ENCODE assay signal across 1 cellular context in the genomic region with DNA sequence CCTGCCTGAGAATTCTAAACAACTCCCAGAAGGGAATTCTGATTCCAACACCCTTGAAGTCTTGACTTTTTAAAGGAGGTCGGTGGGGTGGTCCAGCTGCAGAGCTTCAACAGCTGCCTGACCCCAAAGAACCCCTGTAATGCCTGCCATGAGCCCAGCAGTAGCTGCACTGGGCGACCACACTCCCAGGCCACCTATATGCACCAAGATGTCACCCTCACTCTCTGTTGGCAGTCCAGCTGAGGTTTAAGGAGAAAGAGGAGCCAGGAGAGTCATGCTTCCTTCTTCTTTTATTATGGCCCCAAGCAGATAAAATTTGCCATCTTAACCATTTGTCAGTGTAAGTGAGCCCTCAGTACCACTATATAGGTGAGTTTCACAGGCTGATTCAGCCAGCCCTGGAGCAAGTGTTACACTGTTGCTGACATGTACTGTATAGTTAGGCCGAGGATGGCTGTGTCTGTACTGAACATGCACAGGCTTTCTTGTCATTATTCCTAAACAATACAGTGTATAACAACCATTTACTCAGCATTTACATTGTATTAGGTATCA.
TF ChIP-seq lines count a peak whose summit lies in the region.

No MANE protein-coding gene starts in this region.

TF ChIP-seq in HEK293, 187 proteins besides CTCF, POLR2A, EP300 and RAD21 (continued from another document):
- TF ChIP-seq, protein P1, sequence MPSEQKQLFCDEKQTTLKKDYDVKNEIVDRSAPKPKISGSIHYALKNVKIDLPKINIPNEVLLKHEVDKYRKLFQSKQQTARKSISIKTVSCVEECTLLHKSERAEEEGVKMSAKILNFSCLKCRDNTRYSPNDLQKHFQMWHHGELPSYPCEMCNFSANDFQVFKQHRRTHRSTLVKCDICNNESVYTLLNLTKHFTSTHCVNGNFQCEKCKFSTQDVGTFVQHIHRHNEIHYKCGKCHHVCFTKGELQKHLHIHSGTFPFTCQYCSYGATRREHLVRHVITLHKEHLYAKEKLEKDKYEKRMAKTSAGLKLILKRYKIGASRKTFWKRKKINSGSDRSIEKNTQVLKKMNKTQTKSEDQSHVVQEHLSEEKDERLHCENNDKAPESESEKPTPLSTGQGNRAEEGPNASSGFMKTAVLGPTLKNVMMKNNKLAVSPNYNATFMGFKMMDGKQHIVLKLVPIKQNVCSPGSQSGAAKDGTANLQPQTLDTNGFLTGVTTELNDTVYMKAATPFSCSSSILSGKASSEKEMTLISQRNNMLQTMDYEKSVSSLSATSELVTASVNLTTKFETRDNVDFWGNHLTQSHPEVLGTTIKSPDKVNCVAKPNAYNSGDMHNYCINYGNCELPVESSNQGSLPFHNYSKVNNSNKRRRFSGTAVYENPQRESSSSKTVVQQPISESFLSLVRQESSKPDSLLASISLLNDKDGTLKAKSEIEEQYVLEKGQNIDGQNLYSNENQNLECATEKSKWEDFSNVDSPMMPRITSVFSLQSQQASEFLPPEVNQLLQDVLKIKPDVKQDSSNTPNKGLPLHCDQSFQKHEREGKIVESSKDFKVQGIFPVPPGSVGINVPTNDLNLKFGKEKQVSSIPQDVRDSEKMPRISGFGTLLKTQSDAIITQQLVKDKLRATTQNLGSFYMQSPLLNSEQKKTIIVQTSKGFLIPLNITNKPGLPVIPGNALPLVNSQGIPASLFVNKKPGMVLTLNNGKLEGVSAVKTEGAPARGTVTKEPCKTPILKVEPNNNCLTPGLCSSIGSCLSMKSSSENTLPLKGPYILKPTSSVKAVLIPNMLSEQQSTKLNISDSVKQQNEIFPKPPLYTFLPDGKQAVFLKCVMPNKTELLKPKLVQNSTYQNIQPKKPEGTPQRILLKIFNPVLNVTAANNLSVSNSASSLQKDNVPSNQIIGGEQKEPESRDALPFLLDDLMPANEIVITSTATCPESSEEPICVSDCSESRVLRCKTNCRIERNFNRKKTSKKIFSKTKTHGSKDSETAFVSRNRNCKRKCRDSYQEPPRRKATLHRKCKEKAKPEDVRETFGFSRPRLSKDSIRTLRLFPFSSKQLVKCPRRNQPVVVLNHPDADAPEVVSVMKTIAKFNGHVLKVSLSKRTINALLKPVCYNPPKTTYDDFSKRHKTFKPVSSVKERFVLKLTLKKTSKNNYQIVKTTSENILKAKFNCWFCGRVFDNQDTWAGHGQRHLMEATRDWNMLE (tag by site-specific recombination; conservative IDR thresholded peaks at IDR 0.05; ENCODE audit: low read depth) = no peak
- TF ChIP-seq YY2 (tag by site-specific recombination; IDR thresholded peaks at IDR 0.05) (no peak), ZNF791 (tag by site-specific recombination; IDR thresholded peaks at IDR 0.05) (no peak), ZNF366 (tag by site-specific recombination; conservative IDR thresholded peaks at IDR 0.05) (no peak), SP7 (tag by site-specific recombination; IDR thresholded peaks at IDR 0.05) (no peak)
- TF ChIP-seq, protein P2, sequence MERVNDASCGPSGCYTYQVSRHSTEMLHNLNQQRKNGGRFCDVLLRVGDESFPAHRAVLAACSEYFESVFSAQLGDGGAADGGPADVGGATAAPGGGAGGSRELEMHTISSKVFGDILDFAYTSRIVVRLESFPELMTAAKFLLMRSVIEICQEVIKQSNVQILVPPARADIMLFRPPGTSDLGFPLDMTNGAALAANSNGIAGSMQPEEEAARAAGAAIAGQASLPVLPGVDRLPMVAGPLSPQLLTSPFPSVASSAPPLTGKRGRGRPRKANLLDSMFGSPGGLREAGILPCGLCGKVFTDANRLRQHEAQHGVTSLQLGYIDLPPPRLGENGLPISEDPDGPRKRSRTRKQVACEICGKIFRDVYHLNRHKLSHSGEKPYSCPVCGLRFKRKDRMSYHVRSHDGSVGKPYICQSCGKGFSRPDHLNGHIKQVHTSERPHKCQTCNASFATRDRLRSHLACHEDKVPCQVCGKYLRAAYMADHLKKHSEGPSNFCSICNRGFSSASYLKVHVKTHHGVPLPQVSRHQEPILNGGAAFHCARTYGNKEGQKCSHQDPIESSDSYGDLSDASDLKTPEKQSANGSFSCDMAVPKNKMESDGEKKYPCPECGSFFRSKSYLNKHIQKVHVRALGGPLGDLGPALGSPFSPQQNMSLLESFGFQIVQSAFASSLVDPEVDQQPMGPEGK (tag by site-specific recombination; IDR thresholded peaks at IDR 0.05) = no peak
- TF ChIP-seq, protein P3, sequence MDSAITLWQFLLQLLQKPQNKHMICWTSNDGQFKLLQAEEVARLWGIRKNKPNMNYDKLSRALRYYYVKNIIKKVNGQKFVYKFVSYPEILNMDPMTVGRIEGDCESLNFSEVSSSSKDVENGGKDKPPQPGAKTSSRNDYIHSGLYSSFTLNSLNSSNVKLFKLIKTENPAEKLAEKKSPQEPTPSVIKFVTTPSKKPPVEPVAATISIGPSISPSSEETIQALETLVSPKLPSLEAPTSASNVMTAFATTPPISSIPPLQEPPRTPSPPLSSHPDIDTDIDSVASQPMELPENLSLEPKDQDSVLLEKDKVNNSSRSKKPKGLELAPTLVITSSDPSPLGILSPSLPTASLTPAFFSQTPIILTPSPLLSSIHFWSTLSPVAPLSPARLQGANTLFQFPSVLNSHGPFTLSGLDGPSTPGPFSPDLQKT (IDR thresholded peaks at IDR 0.05; ENCODE audit: borderline replicate concordance, low read depth, low read length) = no peak
